Comparison of ENCODE assay signal across 1 cellular context in the genomic region with DNA sequence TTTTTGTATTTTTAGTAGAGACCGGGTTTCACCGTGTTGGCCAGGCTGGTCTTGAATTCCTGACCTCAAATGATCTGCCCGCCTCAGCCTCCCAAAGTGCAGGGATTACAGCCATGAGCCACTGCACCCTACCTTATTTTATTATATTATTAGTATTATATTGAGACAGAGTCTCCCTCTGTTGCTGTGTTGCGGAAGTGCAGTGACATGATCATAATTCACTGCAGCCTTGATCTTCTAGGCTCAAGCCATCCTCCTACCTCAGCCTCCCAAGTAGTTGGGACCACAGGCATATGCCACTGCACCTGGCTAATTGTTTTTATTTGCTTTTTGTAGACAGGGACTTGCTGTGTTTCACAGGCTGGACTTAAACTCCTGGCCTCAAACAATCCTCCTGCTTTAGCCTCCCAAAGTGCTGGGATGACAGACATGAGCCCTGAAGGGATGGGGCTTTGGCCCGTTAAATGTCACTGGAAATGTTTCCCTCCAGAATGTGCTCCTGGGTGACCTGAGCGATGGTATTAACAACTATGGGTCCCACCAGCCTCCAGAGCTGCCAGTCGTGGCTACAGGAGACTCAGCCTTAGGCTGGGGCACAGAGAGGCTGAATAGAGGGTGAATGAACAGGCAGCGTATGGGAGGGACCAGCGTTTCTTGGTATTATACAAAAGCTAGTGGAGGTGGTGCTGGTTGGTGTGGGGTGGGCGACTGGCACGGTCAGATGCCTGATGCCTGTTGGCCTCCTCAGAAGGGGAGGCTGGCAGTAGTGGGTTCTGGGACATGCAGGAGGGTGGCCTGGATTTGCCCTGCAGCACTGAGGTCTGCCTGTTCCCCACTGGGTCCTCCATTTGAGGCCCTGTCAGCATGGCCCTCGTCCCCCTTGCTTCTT.
TF ChIP-seq lines count a peak whose summit lies in the region.

No MANE protein-coding gene starts in this region.

TF ChIP-seq in K562, 482 proteins besides CTCF, POLR2A, EP300 and RAD21 (continues in another document):
- TF ChIP-seq, protein P1, sequence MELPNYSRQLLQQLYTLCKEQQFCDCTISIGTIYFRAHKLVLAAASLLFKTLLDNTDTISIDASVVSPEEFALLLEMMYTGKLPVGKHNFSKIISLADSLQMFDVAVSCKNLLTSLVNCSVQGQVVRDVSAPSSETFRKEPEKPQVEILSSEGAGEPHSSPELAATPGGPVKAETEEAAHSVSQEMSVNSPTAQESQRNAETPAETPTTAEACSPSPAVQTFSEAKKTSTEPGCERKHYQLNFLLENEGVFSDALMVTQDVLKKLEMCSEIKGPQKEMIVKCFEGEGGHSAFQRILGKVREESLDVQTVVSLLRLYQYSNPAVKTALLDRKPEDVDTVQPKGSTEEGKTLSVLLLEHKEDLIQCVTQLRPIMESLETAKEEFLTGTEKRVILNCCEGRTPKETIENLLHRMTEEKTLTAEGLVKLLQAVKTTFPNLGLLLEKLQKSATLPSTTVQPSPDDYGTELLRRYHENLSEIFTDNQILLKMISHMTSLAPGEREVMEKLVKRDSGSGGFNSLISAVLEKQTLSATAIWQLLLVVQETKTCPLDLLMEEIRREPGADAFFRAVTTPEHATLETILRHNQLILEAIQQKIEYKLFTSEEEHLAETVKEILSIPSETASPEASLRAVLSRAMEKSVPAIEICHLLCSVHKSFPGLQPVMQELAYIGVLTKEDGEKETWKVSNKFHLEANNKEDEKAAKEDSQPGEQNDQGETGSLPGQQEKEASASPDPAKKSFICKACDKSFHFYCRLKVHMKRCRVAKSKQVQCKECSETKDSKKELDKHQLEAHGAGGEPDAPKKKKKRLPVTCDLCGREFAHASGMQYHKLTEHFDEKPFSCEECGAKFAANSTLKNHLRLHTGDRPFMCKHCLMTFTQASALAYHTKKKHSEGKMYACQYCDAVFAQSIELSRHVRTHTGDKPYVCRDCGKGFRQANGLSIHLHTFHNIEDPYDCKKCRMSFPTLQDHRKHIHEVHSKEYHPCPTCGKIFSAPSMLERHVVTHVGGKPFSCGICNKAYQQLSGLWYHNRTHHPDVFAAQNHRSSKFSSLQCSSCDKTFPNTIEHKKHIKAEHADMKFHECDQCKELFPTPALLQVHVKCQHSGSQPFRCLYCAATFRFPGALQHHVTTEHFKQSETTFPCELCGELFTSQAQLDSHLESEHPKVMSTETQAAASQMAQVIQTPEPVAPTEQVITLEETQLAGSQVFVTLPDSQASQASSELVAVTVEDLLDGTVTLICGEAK (IDR thresholded peaks at IDR 0.05): no peak
- TF ChIP-seq, protein P1 (CRISPR knock-in tag; IDR thresholded peaks at IDR 0.05): no peak
- 0 out of 2 replicates have a peak, but pooled peaks have one; percentile 14 for TF ChIP-seq NR4A1 (CRISPR knock-in tag; IDR thresholded peaks at IDR 0.05)
- TF ChIP-seq NR4A1 (tag; IDR thresholded peaks at IDR 0.05): no peak
- TF ChIP-seq CHCHD3 (CRISPR knock-in tag; IDR thresholded peaks at IDR 0.05): 0 out of 2 replicates have a peak, but pooled peaks have one; percentile 32
- peak; percentile 76 for TF ChIP-seq SMC3 (conservative IDR thresholded peaks at IDR 0.05; ENCODE audit: insufficient read depth, low read depth, low read length)
- TF ChIP-seq FIP1L1 (IDR thresholded peaks at IDR 0.05; ENCODE audit: low read depth, low read length, poor library complexity, severe bottlenecking): no peak
- TF ChIP-seq, protein P2, sequence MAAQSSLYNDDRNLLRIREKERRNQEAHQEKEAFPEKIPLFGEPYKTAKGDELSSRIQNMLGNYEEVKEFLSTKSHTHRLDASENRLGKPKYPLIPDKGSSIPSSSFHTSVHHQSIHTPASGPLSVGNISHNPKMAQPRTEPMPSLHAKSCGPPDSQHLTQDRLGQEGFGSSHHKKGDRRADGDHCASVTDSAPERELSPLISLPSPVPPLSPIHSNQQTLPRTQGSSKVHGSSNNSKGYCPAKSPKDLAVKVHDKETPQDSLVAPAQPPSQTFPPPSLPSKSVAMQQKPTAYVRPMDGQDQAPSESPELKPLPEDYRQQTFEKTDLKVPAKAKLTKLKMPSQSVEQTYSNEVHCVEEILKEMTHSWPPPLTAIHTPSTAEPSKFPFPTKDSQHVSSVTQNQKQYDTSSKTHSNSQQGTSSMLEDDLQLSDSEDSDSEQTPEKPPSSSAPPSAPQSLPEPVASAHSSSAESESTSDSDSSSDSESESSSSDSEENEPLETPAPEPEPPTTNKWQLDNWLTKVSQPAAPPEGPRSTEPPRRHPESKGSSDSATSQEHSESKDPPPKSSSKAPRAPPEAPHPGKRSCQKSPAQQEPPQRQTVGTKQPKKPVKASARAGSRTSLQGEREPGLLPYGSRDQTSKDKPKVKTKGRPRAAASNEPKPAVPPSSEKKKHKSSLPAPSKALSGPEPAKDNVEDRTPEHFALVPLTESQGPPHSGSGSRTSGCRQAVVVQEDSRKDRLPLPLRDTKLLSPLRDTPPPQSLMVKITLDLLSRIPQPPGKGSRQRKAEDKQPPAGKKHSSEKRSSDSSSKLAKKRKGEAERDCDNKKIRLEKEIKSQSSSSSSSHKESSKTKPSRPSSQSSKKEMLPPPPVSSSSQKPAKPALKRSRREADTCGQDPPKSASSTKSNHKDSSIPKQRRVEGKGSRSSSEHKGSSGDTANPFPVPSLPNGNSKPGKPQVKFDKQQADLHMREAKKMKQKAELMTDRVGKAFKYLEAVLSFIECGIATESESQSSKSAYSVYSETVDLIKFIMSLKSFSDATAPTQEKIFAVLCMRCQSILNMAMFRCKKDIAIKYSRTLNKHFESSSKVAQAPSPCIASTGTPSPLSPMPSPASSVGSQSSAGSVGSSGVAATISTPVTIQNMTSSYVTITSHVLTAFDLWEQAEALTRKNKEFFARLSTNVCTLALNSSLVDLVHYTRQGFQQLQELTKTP (IDR thresholded peaks at IDR 0.05; ENCODE audit: low read depth in 1 of 2, partially characterized antibody in 2 of 2): no peak
- no peak for TF ChIP-seq CBX2 (IDR thresholded peaks at IDR 0.05; ENCODE audit: insufficient read depth, low read length, poor library complexity, severe bottlenecking)
- peak; percentile 54 for TF ChIP-seq WHSC1 (IDR thresholded peaks at IDR 0.05; ENCODE audit: low read length)
- TF ChIP-seq SPI1 (IDR thresholded peaks at IDR 0.05; ENCODE audit: borderline replicate concordance, low read depth, low read length): 0 out of 2 replicates have a peak, but pooled peaks have one; percentile 0
- TF ChIP-seq ASH1L (IDR thresholded peaks at IDR 0.05; ENCODE audit: borderline replicate concordance, low read depth, partially characterized antibody): no peak
- TF ChIP-seq DDX20 (tag; IDR thresholded peaks at IDR 0.05; ENCODE audit: low read depth): no peak
- no peak for TF ChIP-seq BRCA1 (IDR thresholded peaks at IDR 0.05)
- TF ChIP-seq BRCA1 (CRISPR knock-in tag; IDR thresholded peaks at IDR 0.05): no peak
- TF ChIP-seq NFIX (CRISPR knock-in tag; IDR thresholded peaks at IDR 0.05; ENCODE audit: low read depth): no peak
- TF ChIP-seq HCFC1 (IDR thresholded peaks at IDR 0.05; ENCODE audit: low read depth, low read length): no peak
- no peak for TF ChIP-seq ESRRA (IDR thresholded peaks at IDR 0.05; ENCODE audit: borderline replicate concordance, low read depth)
- TF ChIP-seq ZNF79 (CRISPR knock-in tag; IDR thresholded peaks at IDR 0.05; ENCODE audit: low read depth): no peak
- TF ChIP-seq, protein P3, sequence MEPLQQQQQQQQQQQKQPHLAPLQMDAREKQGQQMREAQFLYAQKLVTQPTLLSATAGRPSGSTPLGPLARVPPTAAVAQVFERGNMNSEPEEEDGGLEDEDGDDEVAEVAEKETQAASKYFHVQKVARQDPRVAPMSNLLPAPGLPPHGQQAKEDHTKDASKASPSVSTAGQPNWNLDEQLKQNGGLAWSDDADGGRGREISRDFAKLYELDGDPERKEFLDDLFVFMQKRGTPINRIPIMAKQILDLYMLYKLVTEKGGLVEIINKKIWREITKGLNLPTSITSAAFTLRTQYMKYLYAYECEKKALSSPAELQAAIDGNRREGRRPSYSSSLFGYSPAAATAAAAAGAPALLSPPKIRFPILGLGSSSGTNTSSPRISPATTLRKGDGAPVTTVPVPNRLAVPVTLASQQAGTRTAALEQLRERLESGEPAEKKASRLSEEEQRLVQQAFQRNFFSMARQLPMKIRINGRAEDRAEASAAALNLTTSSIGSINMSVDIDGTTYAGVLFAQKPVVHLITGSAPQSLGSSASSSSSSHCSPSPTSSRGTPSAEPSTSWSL (CRISPR knock-in tag; IDR thresholded peaks at IDR 0.05; ENCODE audit: borderline replicate concordance): peak; percentile 72; the same call in 1 of the 2 replicates
- TF ChIP-seq, protein P4, sequence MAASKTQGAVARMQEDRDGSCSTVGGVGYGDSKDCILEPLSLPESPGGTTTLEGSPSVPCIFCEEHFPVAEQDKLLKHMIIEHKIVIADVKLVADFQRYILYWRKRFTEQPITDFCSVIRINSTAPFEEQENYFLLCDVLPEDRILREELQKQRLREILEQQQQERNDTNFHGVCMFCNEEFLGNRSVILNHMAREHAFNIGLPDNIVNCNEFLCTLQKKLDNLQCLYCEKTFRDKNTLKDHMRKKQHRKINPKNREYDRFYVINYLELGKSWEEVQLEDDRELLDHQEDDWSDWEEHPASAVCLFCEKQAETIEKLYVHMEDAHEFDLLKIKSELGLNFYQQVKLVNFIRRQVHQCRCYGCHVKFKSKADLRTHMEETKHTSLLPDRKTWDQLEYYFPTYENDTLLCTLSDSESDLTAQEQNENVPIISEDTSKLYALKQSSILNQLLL (CRISPR knock-in tag; IDR thresholded peaks at IDR 0.05; ENCODE audit: borderline replicate concordance): no peak
- TF ChIP-seq, protein P5, sequence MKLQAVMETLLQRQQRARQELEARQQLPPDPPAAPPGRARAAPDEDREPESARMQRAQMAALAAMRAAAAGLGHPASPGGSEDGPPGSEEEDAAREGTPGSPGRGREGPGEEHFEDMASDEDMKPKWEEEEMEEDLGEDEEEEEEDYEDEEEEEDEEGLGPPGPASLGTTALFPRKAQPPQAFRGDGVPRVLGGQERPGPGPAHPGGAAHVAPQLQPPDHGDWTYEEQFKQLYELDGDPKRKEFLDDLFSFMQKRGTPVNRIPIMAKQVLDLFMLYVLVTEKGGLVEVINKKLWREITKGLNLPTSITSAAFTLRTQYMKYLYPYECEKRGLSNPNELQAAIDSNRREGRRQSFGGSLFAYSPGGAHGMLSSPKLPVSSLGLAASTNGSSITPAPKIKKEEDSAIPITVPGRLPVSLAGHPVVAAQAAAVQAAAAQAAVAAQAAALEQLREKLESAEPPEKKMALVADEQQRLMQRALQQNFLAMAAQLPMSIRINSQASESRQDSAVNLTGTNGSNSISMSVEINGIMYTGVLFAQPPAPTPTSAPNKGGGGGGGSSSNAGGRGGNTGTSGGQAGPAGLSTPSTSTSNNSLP (IDR thresholded peaks at IDR 0.05; ENCODE audit: borderline replicate concordance, low read depth, low read length): peak; percentile 98
- TF ChIP-seq MXI1 (IDR thresholded peaks at IDR 0.05; ENCODE audit: low read depth, low read length): no peak
- no peak for TF ChIP-seq FOXA1 (IDR thresholded peaks at IDR 0.05; ENCODE audit: borderline replicate concordance)
- TF ChIP-seq OTX1 (CRISPR knock-in tag; IDR thresholded peaks at IDR 0.05): no peak
- no peak for TF ChIP-seq FOXP1 (CRISPR knock-in tag; IDR thresholded peaks at IDR 0.05)
- TF ChIP-seq, protein P6, sequence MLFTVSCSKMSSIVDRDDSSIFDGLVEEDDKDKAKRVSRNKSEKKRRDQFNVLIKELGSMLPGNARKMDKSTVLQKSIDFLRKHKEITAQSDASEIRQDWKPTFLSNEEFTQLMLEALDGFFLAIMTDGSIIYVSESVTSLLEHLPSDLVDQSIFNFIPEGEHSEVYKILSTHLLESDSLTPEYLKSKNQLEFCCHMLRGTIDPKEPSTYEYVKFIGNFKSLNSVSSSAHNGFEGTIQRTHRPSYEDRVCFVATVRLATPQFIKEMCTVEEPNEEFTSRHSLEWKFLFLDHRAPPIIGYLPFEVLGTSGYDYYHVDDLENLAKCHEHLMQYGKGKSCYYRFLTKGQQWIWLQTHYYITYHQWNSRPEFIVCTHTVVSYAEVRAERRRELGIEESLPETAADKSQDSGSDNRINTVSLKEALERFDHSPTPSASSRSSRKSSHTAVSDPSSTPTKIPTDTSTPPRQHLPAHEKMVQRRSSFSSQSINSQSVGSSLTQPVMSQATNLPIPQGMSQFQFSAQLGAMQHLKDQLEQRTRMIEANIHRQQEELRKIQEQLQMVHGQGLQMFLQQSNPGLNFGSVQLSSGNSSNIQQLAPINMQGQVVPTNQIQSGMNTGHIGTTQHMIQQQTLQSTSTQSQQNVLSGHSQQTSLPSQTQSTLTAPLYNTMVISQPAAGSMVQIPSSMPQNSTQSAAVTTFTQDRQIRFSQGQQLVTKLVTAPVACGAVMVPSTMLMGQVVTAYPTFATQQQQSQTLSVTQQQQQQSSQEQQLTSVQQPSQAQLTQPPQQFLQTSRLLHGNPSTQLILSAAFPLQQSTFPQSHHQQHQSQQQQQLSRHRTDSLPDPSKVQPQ (CRISPR knock-in tag; IDR thresholded peaks at IDR 0.05; ENCODE audit: borderline replicate concordance): no peak
- TF ChIP-seq, protein P7, sequence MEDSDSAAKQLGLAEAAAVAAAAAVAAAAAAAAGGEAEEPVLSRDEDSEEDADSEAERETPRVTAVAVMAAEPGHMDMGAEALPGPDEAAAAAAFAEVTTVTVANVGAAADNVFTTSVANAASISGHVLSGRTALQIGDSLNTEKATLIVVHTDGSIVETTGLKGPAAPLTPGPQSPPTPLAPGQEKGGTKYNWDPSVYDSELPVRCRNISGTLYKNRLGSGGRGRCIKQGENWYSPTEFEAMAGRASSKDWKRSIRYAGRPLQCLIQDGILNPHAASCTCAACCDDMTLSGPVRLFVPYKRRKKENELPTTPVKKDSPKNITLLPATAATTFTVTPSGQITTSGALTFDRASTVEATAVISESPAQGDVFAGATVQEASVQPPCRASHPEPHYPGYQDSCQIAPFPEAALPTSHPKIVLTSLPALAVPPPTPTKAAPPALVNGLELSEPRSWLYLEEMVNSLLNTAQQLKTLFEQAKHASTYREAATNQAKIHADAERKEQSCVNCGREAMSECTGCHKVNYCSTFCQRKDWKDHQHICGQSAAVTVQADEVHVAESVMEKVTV (CRISPR knock-in tag; IDR thresholded peaks at IDR 0.05): peak; percentile 58; the same call in 1 of the 2 replicates
- TF ChIP-seq ZNF41 (CRISPR knock-in tag; conservative IDR thresholded peaks at IDR 0.05): no peak
